ENCODE assay signal across 1 cellular context in genomic region chr11:107102692-107103463, GRCh38.
TF ChIP-seq lines count a peak whose summit lies in the region.

No MANE protein-coding gene starts in this region.

TF ChIP-seq in H1, 55 proteins besides CTCF, POLR2A, EP300 and RAD21 (continued from another document):
- TF ChIP-seq ATF2 (IDR thresholded peaks at IDR 0.05; ENCODE audit: low read length) = no peak
- no peak for TF ChIP-seq PHF8 (conservative IDR thresholded peaks at IDR 0.05; ENCODE audit: low read depth, low read length)
- TF ChIP-seq TEAD4 (IDR thresholded peaks at IDR 0.05; ENCODE audit: low read depth, low read length) = no peak
- no peak for TF ChIP-seq E2F6 (IDR thresholded peaks at IDR 0.05)
- TF ChIP-seq FOSL1 (IDR thresholded peaks at IDR 0.05; ENCODE audit: insufficient read depth, low read depth, low read length) = no peak
- no peak for TF ChIP-seq RNF2 (IDR thresholded peaks at IDR 0.05; ENCODE audit: borderline replicate concordance, low read depth, low read length, missing control alignments, poor library complexity, severe bottlenecking)
- no peak for TF ChIP-seq TCF12 (IDR thresholded peaks at IDR 0.05; ENCODE audit: low read depth, low read length)
- no peak for TF ChIP-seq MAX (IDR thresholded peaks at IDR 0.05)
- TF ChIP-seq CREB1 (IDR thresholded peaks at IDR 0.05) = no peak
- TF ChIP-seq ASH2L (IDR thresholded peaks at IDR 0.05; ENCODE audit: low read length) = no peak
- TF ChIP-seq SUZ12 (IDR thresholded peaks at IDR 0.05; ENCODE audit: low read length) = no peak
- no peak for TF ChIP-seq BRCA1 (IDR thresholded peaks at IDR 0.05; ENCODE audit: low read depth, low read length)
- no peak for TF ChIP-seq ZNF274 (IDR thresholded peaks at IDR 0.05; ENCODE audit: borderline replicate concordance, extremely low read depth, low read length)
- no peak for TF ChIP-seq SP2 (IDR thresholded peaks at IDR 0.05; ENCODE audit: low read length)
